15 cellular contexts compared by ENCODE assay signal in the genomic region with DNA sequence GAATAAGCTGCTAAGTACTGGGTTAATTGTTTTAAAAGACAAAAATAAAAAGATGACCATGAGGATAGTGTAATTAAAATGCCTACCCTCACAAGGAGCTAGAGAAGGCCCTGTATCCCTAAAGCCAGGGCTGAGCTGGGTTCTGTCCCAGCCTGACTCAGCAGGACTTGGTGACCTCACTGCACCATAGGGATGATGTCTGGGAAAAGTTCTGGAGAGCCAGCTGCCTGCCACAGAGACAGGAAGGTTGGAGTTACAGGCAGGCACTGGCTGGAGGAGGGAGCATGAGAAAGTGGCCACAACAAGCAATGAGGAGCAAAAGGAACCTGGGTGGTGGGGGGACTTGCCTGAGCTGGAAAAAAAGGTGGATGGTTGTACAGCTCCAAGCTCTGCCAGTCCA. TPM values are rescaled to one million over a fixed set of nuclear protein-coding genes. Genes with fewer than 3 reads are reported as not detected.
A peak's percentile ranks its signal among the peaks of the same experiment; 100 is the strongest.
DNase-seq lines count a peak whose midpoint lies in the region; ATAC-seq, FAIRE-seq and TF ChIP-seq lines count a peak whose summit lies in the region.
"Had no signal": no experiment of that assay in that cellular context is flagged by ENCODE, and none has a peak within 500 bp of the region (broad histone marks: within the 10 kb centered on the region; RNA-seq: fewer than 3 reads in every experiment).

No MANE protein-coding gene starts in this region.

- H3K27me3 ChIP-seq in astrocyte (ENCODE audit: insufficient read depth, low read length) (no peaks in the 10 kb centered on the region), right lobe of liver (no peaks in the 10 kb centered on the region)

- no peaks in the 10 kb centered on the region for H3K9me3 ChIP-seq in astrocyte (ENCODE audit: insufficient read depth, low read depth, low read length)
- H3K9me3 ChIP-seq in right lobe of liver, result no peaks in the 10 kb centered on the region
- H3K9me3 ChIP-seq: BLaER1 treated with 17β-estradiol and CSF1 and Interleukin-3, amounts not matched to agents 10 nM and 100 nM had no signal

- H3K79me2 ChIP-seq in astrocyte (ENCODE audit: insufficient read depth, low read length), result no peaks in the 10 kb centered on the region

- intact Hi-C loops in right lobe of liver (cut with DNase I), result no loop called here

- no peak for TF ChIP-seq POLR2A in right lobe of liver (IDR thresholded peaks at IDR 0.05)

- no peak overlapping the region for H3K4me3 Mint-ChIP-seq in astrocyte (ENCODE audit: unreplicated experiment)
- H3K4me3 Mint-ChIP-seq in stimulated activated naive B cell treated with anti-CD40 and anti-IgM and Interleukin-4, amounts not matched to agents 10 μg/mL and 1 μg/mL and 100 μg/mL, for 72 hours, result no peak overlapping the region
- H3K4me3 Mint-ChIP-seq: CD4-positive, CD25-positive, alpha-beta regulatory T cell; HFFc6 had no signal

- DNase-seq in NCI-H82 (lab: John Stamatoyannopoulos, UW) (peak; percentile 22), NCI-H82 treated with DMSO at 0.1 percent for 48 hours (lab: John Stamatoyannopoulos, UW; ENCODE audit: unreplicated experiment) (no peak), astrocyte (ENCODE audit: low read depth) (no peak), medulla oblongata (ENCODE audit: extremely low spot score) (peak; percentile 17), right lobe of liver (no peak), GDM1 (lab: John Stamatoyannopoulos, UW) (no peak)
- no peak for DNase-seq in stimulated activated naive B cell treated with anti-CD40 and anti-IgM and Interleukin-4, amounts not matched to agents 10 μg/mL and 1 μg/mL and 100 μg/mL, for 72 hours
- DNase-seq: ACHN; CD4-positive, CD25-positive, alpha-beta regulatory T cell; DND-41; HCEC 1CT; HFFc6 had no signal

- peaks cover 2% of the 10 kb centered on the region for H3K9me3 Mint-ChIP-seq in astrocyte (ENCODE audit: unreplicated experiment)
- no peaks in the 10 kb centered on the region for H3K9me3 Mint-ChIP-seq in stimulated activated naive B cell treated with anti-CD40 and anti-IgM and Interleukin-4, amounts not matched to agents 10 μg/mL and 1 μg/mL and 100 μg/mL, for 72 hours
- H3K9me3 Mint-ChIP-seq: CD4-positive, CD25-positive, alpha-beta regulatory T cell had no signal

- H3K36me3 ChIP-seq in astrocyte (ENCODE audit: insufficient read depth, low read length) (no peaks in the 10 kb centered on the region), right lobe of liver (no peaks in the 10 kb centered on the region)
- H3K36me3 ChIP-seq: BLaER1 treated with 17β-estradiol and CSF1 and Interleukin-3, amounts not matched to agents 10 nM and 100 nM had no signal

- H3K27me3 Mint-ChIP-seq in astrocyte (ENCODE audit: low read depth, unreplicated experiment), result peaks cover 63% of the 10 kb centered on the region
- peaks cover 24 to 34% of the 10 kb centered on the region in 2 donors for H3K27me3 Mint-ChIP-seq in stimulated activated naive B cell treated with anti-CD40 and anti-IgM and Interleukin-4, amounts not matched to agents 10 μg/mL and 1 μg/mL and 100 μg/mL, for 72 hours

- H3K27ac Mint-ChIP-seq in astrocyte (ENCODE audit: unreplicated experiment), result peak overlapping the region; percentile 35
- H3K27ac Mint-ChIP-seq in stimulated activated naive B cell treated with anti-CD40 and anti-IgM and Interleukin-4, amounts not matched to agents 10 μg/mL and 1 μg/mL and 100 μg/mL, for 72 hours, result no peak overlapping the region
- H3K27ac Mint-ChIP-seq: CD4-positive, CD25-positive, alpha-beta regulatory T cell; HFFc6 had no signal

- no peak for ATAC-seq in right lobe of liver
- ATAC-seq in stimulated activated naive B cell treated with anti-CD40 and anti-IgM and Interleukin-4, amounts not matched to agents 10 μg/mL and 1 μg/mL and 100 μg/mL, for 72 hours (replicated peaks), result no peak

- H3K4me3 ChIP-seq in astrocyte (ENCODE audit: insufficient read depth, low read depth, low read length), result no peak overlapping the region
- H3K4me3 ChIP-seq in right lobe of liver, result no peak overlapping the region
- H3K4me3 ChIP-seq: BLaER1 treated with 17β-estradiol and CSF1 and Interleukin-3, amounts not matched to agents 10 nM and 100 nM had no signal

- no peak overlapping the region for H3K9ac ChIP-seq in astrocyte (ENCODE audit: low read length)
- H3K9ac ChIP-seq: BLaER1 treated with 17β-estradiol and CSF1 and Interleukin-3, amounts not matched to agents 10 nM and 100 nM had no signal

- H3K27ac ChIP-seq in astrocyte (ENCODE audit: low read depth, low read length) (no peak overlapping the region), right lobe of liver (no peak overlapping the region)
- H3K27ac ChIP-seq: BLaER1 treated with 17β-estradiol and CSF1 and Interleukin-3, amounts not matched to agents 10 nM and 100 nM had no signal

- TF ChIP-seq CTCF in astrocyte (IDR thresholded peaks at IDR 0.05; ENCODE audit: insufficient read depth, low read depth, low read length) (no peak), right lobe of liver (IDR thresholded peaks at IDR 0.05) (no peak)

- no peaks in the 10 kb centered on the region for H3K36me3 Mint-ChIP-seq in astrocyte (ENCODE audit: low read depth, unreplicated experiment)
- H3K36me3 Mint-ChIP-seq in stimulated activated naive B cell treated with anti-CD40 and anti-IgM and Interleukin-4, amounts not matched to agents 10 μg/mL and 1 μg/mL and 100 μg/mL, for 72 hours, result no peaks in the 10 kb centered on the region
- H3K36me3 Mint-ChIP-seq: CD4-positive, CD25-positive, alpha-beta regulatory T cell had no signal

- peaks cover 9% of the 10 kb centered on the region for H3K4me1 Mint-ChIP-seq in astrocyte (ENCODE audit: low read depth, unreplicated experiment)
- H3K4me1 Mint-ChIP-seq in stimulated activated naive B cell treated with anti-CD40 and anti-IgM and Interleukin-4, amounts not matched to agents 10 μg/mL and 1 μg/mL and 100 μg/mL, for 72 hours, result no peaks in the 10 kb centered on the region
- H3K4me1 Mint-ChIP-seq: CD4-positive, CD25-positive, alpha-beta regulatory T cell had no signal

- H2AFZ ChIP-seq in astrocyte (ENCODE audit: low read depth, low read length), result no peak overlapping the region

- FAIRE-seq in astrocyte (lab: Jason Lieb, UNC), result no peak

- no peaks in the 10 kb centered on the region for H4K20me1 ChIP-seq in astrocyte (ENCODE audit: insufficient read depth, low read length)

- no peak overlapping the region for H3K4me2 ChIP-seq in astrocyte (ENCODE audit: low read length)
- H3K4me2 ChIP-seq: BLaER1 treated with 17β-estradiol and CSF1 and Interleukin-3, amounts not matched to agents 10 nM and 100 nM had no signal

- H3K4me1 ChIP-seq in astrocyte (ENCODE audit: insufficient read depth, low read length) (no peaks in the 10 kb centered on the region), right lobe of liver (no peaks in the 10 kb centered on the region)
- H3K4me1 ChIP-seq: BLaER1 treated with 17β-estradiol and CSF1 and Interleukin-3, amounts not matched to agents 10 nM and 100 nM had no signal

RNA-seq across cellular contexts. Expression of gene TNR, which starts 5.7 kb away (rescaled TPM):
- total RNA-seq in astrocyte (not detected in 2 replicates), right lobe of liver (under 1 TPM in 3 of 6 experiments, not detected in 3; 0.05 to 0.16 (median 0.07) TPM)
- total RNA-seq: A172; CD4-positive, CD25-positive, alpha-beta regulatory T cell; H4; HFFc6 had no signal

Comparison
In these comparisons a context has a peak if more than half of its experiments do, and no peak if none do; other contexts are left out.
1. DNase-seq: peak in NCI-H82 (single experiment) and medulla oblongata (single experiment); none in NCI-H82 treated with DMSO at 0.1 percent for 48 hours (single experiment), astrocyte (single experiment), right lobe of liver (0 of 3), GDM1 (single experiment) and stimulated activated naive B cell treated with anti-CD40 and anti-IgM and Interleukin-4, amounts not matched to agents 10 μg/mL and 1 μg/mL and 100 μg/mL, for 72 hours (single experiment).